ENCODE assay signal across 1 cellular context in the genomic region with DNA sequence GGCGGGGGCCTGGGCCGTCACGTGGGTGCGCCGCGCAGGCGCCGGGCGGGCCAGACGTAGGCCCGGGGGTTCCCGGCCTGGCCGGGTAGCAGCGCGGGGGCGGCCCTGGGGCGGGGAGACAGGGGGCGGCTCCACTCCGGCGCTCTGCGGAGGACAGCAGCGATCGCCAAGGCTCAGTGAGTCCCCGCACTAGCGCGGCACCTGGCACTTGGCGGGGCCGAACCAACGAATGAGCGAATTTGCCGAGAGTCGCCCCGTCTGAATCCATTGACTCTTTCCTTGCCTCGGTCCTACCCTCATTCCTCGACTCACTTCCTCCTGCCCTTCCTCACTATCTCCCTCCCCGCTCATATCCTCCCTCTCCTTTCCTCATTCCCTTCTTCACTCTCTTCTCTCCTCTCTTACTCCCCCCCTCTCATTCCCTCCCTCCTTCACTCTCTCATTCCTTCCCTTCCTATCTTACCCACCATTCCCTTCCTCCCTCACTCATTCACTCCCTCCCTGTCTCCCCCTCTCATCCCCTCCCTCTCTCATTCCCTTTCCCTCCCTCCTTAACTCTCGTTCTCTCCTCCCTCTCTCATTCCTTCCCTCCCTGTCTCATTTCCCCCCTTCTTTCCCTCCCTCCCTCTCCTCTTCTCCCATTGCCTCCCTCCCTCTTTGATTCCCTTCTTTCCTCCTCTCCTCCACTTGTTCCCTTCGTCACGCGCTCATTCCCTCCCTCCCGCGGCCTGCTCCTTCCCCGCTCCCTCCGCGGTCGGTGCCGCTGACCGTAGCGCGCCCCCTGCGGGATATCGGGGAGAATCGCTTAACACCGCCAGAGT.
TF ChIP-seq lines count a peak whose summit lies in the region.

No MANE protein-coding gene starts in this region.

TF ChIP-seq in Ishikawa, 13 proteins besides CTCF, POLR2A, EP300 and RAD21 (continued from another document):
- TF ChIP-seq, protein P1, sequence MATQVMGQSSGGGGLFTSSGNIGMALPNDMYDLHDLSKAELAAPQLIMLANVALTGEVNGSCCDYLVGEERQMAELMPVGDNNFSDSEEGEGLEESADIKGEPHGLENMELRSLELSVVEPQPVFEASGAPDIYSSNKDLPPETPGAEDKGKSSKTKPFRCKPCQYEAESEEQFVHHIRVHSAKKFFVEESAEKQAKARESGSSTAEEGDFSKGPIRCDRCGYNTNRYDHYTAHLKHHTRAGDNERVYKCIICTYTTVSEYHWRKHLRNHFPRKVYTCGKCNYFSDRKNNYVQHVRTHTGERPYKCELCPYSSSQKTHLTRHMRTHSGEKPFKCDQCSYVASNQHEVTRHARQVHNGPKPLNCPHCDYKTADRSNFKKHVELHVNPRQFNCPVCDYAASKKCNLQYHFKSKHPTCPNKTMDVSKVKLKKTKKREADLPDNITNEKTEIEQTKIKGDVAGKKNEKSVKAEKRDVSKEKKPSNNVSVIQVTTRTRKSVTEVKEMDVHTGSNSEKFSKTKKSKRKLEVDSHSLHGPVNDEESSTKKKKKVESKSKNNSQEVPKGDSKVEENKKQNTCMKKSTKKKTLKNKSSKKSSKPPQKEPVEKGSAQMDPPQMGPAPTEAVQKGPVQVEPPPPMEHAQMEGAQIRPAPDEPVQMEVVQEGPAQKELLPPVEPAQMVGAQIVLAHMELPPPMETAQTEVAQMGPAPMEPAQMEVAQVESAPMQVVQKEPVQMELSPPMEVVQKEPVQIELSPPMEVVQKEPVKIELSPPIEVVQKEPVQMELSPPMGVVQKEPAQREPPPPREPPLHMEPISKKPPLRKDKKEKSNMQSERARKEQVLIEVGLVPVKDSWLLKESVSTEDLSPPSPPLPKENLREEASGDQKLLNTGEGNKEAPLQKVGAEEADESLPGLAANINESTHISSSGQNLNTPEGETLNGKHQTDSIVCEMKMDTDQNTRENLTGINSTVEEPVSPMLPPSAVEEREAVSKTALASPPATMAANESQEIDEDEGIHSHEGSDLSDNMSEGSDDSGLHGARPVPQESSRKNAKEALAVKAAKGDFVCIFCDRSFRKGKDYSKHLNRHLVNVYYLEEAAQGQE (IDR thresholded peaks at IDR 0.05; ENCODE audit: low read depth): no peak
- TF ChIP-seq EGR1 (IDR thresholded peaks at IDR 0.05): peak; percentile 94
- TF ChIP-seq TEAD4 (IDR thresholded peaks at IDR 0.05): no peak; the same call in 1 of the 2 replicates
- TF ChIP-seq CEBPB (IDR thresholded peaks at IDR 0.05): no peak
- peak; percentile 79 for TF ChIP-seq TAF1 (IDR thresholded peaks at IDR 0.05; ENCODE audit: low read depth)
- TF ChIP-seq NFIC (IDR thresholded peaks at IDR 0.05): no peak
- TF ChIP-seq FOXM1 (IDR thresholded peaks at IDR 0.05; ENCODE audit: borderline replicate concordance, low read depth): no peak
- TF ChIP-seq TCF12 (IDR thresholded peaks at IDR 0.05; ENCODE audit: low read depth): 0 out of 2 replicates have a peak, but pooled peaks have one; percentile 7
TF ChIP-seq in Ishikawa: peak in this region for 6.
